In genomic region chr15:85582719-85583089, GRCh38 we compare ENCODE assay signal across 8 cellular contexts.
A peak's percentile ranks its signal among the peaks of the same experiment; 100 is the strongest.
DNase-seq lines count a peak whose midpoint lies in the region; ATAC-seq and TF ChIP-seq lines count a peak whose summit lies in the region.

No MANE protein-coding gene starts in this region.

- H3K9me3 ChIP-seq in DND-41 (ENCODE audit: insufficient read depth, low read length, severe bottlenecking) (no peaks in the 10 kb centered on the region), Peyer's patch (no peaks in the 10 kb centered on the region)

- H3K4me3 ChIP-seq in DND-41 (ENCODE audit: low read depth in 1 of 2, low read length in 2 of 2): peak overlapping the region; percentile 17 to 56; a peak in 3 of 4 replicates
- peak overlapping the region; percentile 28 to 56 (median 42) for H3K4me3 ChIP-seq in Peyer's patch

- peak overlapping the region; percentile 61 for H3K4me2 ChIP-seq in DND-41 (ENCODE audit: insufficient read depth, low read length)

- H3K79me2 ChIP-seq in DND-41 (ENCODE audit: insufficient read depth, low read length): no peaks in the 10 kb centered on the region

- no peak for TF ChIP-seq CTCF in DND-41 (IDR thresholded peaks at IDR 0.05; ENCODE audit: borderline replicate concordance, extremely low read depth, low read length, poor library complexity, severe bottlenecking)
- TF ChIP-seq CTCF in Peyer's patch (IDR thresholded peaks at IDR 0.05): no peak

- H3K9me3 Mint-ChIP-seq in activated naive CD4-positive, alpha-beta T cell treated with anti-CD3 and anti-CD28 coated beads, Interleukin-2, amount 50 U/mL, for 72 hours: no peaks in the 10 kb centered on the region

- H2AFZ ChIP-seq in DND-41 (ENCODE audit: low read depth, low read length): peak overlapping the region; percentile 52

- H4K20me1 ChIP-seq in DND-41 (ENCODE audit: insufficient read depth, low read length): no peaks in the 10 kb centered on the region

- peak overlapping the region; percentile 49 for H3K9ac ChIP-seq in DND-41 (ENCODE audit: low read depth, low read length)

- peak; percentile 75 for DNase-seq in DND-41
- DNase-seq in Peyer's patch: peak; percentile 61 to 92 (median 79)
- DNase-seq in activated naive CD4-positive, alpha-beta T cell treated with anti-CD3 and anti-CD28 coated beads, Interleukin-2, amount 50 U/mL, for 72 hours (ENCODE audit: low spot score in 2 of 2): peak; percentile 65 to 73
- DNase-seq in left kidney (ENCODE audit: low read depth, low spot score): peak; percentile 62
- DNase-seq in stimulated activated CD4-positive, alpha-beta T cell treated with anti-CD3 and anti-CD28 coated beads, TNF-alpha, amount 100 ng/mL, for 4 hours (ENCODE audit: low read depth in 3 of 3): peak; percentile 11 to 44 (median 38)
- no peak for DNase-seq in DMS153 (lab: John Stamatoyannopoulos, UW)
- no peak for DNase-seq in cerebellar cortex (ENCODE audit: low spot score)

- H3K27ac ChIP-seq in DND-41 (ENCODE audit: low read length): peak overlapping the region; percentile 83
- H3K27ac ChIP-seq in Peyer's patch: peak overlapping the region; percentile 79 to 90 (median 88)

- no peaks in the 10 kb centered on the region for H3K27me3 ChIP-seq in DND-41 (ENCODE audit: insufficient read depth, low read length, poor library complexity)
- no peaks in the 10 kb centered on the region for H3K27me3 ChIP-seq in Peyer's patch

- peak; percentile 99 for ATAC-seq in DND-41 (ENCODE audit: insufficient read depth, low read depth)
- peak; percentile 30 for ATAC-seq in GM21786 (IDR thresholded peaks at IDR 0.05; ENCODE audit: unreplicated experiment)
- ATAC-seq in activated naive CD4-positive, alpha-beta T cell treated with anti-CD3 and anti-CD28 coated beads, Interleukin-2, amount 50 U/mL, for 72 hours: peak; percentile 56 to 86

- peak; percentile 24 to 46 for TF ChIP-seq POLR2A in Peyer's patch (IDR thresholded peaks at IDR 0.05)

- H3K4me1 ChIP-seq in DND-41 (ENCODE audit: insufficient read depth, low read length) (peaks cover 34% of the 10 kb centered on the region), Peyer's patch (peaks cover 0 to 26% (median 22%) of the 10 kb centered on the region in 4 donors)

- H3K27ac Mint-ChIP-seq in activated naive CD4-positive, alpha-beta T cell treated with anti-CD3 and anti-CD28 coated beads, Interleukin-2, amount 50 U/mL, for 72 hours: peak overlapping the region; percentile 99

- peaks cover 21 to 33% of the 10 kb centered on the region in 2 donors for H3K36me3 Mint-ChIP-seq in activated naive CD4-positive, alpha-beta T cell treated with anti-CD3 and anti-CD28 coated beads, Interleukin-2, amount 50 U/mL, for 72 hours

- H3K36me3 ChIP-seq in DND-41 (ENCODE audit: insufficient read depth, low read length): peaks cover 35% of the 10 kb centered on the region
- H3K36me3 ChIP-seq in Peyer's patch: peaks cover 0 to 9% (median 0%) of the 10 kb centered on the region in 3 donors

Comparison
In these comparisons a context has a peak if more than half of its experiments do, and no peak if none do; other contexts are left out.
1. ATAC-seq: peak in every context shown above with its lines; median percentile 99 in DND-41; 71 in activated naive CD4-positive, alpha-beta T cell treated with anti-CD3 and anti-CD28 coated beads, Interleukin-2, amount 50 U/mL, for 72 hours; 30 in GM21786.
2. DNase-seq: peak in DND-41 (single experiment), Peyer's patch (3 of 3), activated naive CD4-positive, alpha-beta T cell treated with anti-CD3 and anti-CD28 coated beads, Interleukin-2, amount 50 U/mL, for 72 hours (2 of 2), left kidney (single experiment) and stimulated activated CD4-positive, alpha-beta T cell treated with anti-CD3 and anti-CD28 coated beads, TNF-alpha, amount 100 ng/mL, for 4 hours (3 of 3); none in DMS153 (single experiment) and cerebellar cortex (single experiment).